Comparison of ENCODE assay signal across 10 cellular contexts in the genomic region with DNA sequence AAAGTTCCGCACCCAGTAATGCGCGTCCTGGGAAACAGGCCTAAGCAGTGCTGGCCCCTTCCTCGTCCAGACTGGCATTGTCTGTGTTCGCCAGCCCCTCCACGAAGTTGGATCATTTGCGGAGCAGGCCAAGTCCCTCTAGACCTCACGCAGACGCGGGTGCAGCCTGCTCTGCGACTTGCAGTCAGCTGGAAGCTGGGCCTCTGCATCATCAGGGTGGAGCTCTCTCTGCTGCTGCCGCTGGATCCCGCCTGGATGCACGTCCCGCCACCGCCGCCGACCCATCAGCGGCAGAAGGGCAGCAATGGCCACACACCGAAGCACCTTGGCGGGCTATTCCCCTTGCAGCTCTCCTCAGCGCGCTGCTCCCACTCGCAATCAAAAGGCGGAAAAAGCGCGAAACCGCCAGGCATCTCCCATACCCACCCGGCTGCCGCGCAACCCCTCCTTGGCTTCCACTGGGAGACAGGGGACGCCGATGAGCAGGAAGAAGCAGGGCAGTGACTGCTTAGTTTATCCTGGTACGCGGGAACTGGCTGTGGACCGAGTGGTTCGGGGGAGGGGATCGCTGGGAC. TPM values are rescaled to one million over a fixed set of nuclear protein-coding genes. Genes with fewer than 3 reads are reported as not detected.
A peak's percentile ranks its signal among the peaks of the same experiment; 100 is the strongest.
DNase-seq lines count a peak whose midpoint lies in the region; ATAC-seq and TF ChIP-seq lines count a peak whose summit lies in the region.
"Had no signal": no experiment of that assay in that cellular context is flagged by ENCODE, and none has a peak within 500 bp of the region (broad histone marks: within the 10 kb centered on the region; RNA-seq: fewer than 3 reads in every experiment).

No MANE protein-coding gene starts in this region.

- H3K27me3 ChIP-seq in fibroblast of lung (ENCODE audit: control insufficient read depth, insufficient read depth, low read length): no peaks in the 10 kb centered on the region
- H3K27me3 ChIP-seq in neural progenitor cell: peaks cover 38% of the 10 kb centered on the region

- ATAC-seq in stimulated activated naive CD8-positive, alpha-beta T cell treated with anti-CD3 and anti-CD28 coated beads, Interleukin-15, amount 100 ng/mL, for 72 hours: no peak
- ATAC-seq in HG03095 (IDR thresholded peaks at IDR 0.05; ENCODE audit: unreplicated experiment): no peak
- ATAC-seq: GM12878 had no signal

- H3K9ac ChIP-seq in fibroblast of lung (ENCODE audit: insufficient read depth, low read length) (peak overlapping the region; percentile 41), neural progenitor cell (no peak overlapping the region)

- no peak overlapping the region for H3K27ac Mint-ChIP-seq in neural progenitor cell
- no peak overlapping the region for H3K27ac Mint-ChIP-seq in stimulated activated naive CD8-positive, alpha-beta T cell treated with anti-CD3 and anti-CD28 coated beads, Interleukin-15, amount 100 ng/mL, for 72 hours
- H3K27ac Mint-ChIP-seq: memory B cell had no signal

- H3K9me3 ChIP-seq in fibroblast of lung (ENCODE audit: control insufficient read depth, insufficient read depth, low read depth, low read length) (no peaks in the 10 kb centered on the region), neural progenitor cell (ENCODE audit: low read depth) (no peaks in the 10 kb centered on the region)

- peaks cover 25% of the 10 kb centered on the region for H3K4me1 Mint-ChIP-seq in neural progenitor cell
- peaks cover 5% of the 10 kb centered on the region for H3K4me1 Mint-ChIP-seq in stimulated activated naive CD8-positive, alpha-beta T cell treated with anti-CD3 and anti-CD28 coated beads, Interleukin-15, amount 100 ng/mL, for 72 hours

- H3K4me1 ChIP-seq in fibroblast of lung (ENCODE audit: control insufficient read depth, extremely low read depth, insufficient read depth, low read length) (peaks cover 2% of the 10 kb centered on the region), neural progenitor cell (peaks cover 17% of the 10 kb centered on the region)

- TF ChIP-seq CTCF in fibroblast of lung (conservative IDR thresholded peaks at IDR 0.05 in 1 of 2, IDR thresholded peaks at IDR 0.05 in 1 of 2; ENCODE audit: low read depth in 1 of 2, low read length in 2 of 2): peak; percentile 13 to 27
- no peak for TF ChIP-seq CTCF in neural progenitor cell (IDR thresholded peaks at IDR 0.05)

- H3K4me2 ChIP-seq in fibroblast of lung (ENCODE audit: extremely low read depth, insufficient read depth, low read length) (peak overlapping the region; percentile 67), neural progenitor cell (peak overlapping the region; percentile 75)

- H3K9me3 Mint-ChIP-seq in neural progenitor cell: no peaks in the 10 kb centered on the region
- H3K9me3 Mint-ChIP-seq in stimulated activated naive CD8-positive, alpha-beta T cell treated with anti-CD3 and anti-CD28 coated beads, Interleukin-15, amount 100 ng/mL, for 72 hours: no peaks in the 10 kb centered on the region

- peaks cover 4% of the 10 kb centered on the region for H3K79me2 ChIP-seq in fibroblast of lung (ENCODE audit: control insufficient read depth, insufficient read depth, low read length)
- peaks cover 14% of the 10 kb centered on the region for H3K79me2 ChIP-seq in neural progenitor cell (ENCODE audit: low read depth)

- peak overlapping the region; percentile 36 to 71 (median 58) for H3K4me3 ChIP-seq in fibroblast of lung (replicated peaks in 1 of 4; ENCODE audit: control extremely low read depth in 1 of 4, insufficient read depth in 1 of 4, low read depth in 3 of 4, low read length in 4 of 4)
- peak overlapping the region; percentile 53 for H3K4me3 ChIP-seq in neural progenitor cell
- H3K4me3 ChIP-seq: GM12878 had no signal

- H3F3A ChIP-seq in neural progenitor cell (ENCODE audit: low read depth): peaks cover 27% of the 10 kb centered on the region

- peak overlapping the region; percentile 85 for H3K4me3 Mint-ChIP-seq in neural progenitor cell
- no peak overlapping the region for H3K4me3 Mint-ChIP-seq in stimulated activated naive CD8-positive, alpha-beta T cell treated with anti-CD3 and anti-CD28 coated beads, Interleukin-15, amount 100 ng/mL, for 72 hours
- H3K4me3 Mint-ChIP-seq: memory B cell had no signal

- H3K36me3 ChIP-seq in fibroblast of lung (ENCODE audit: control insufficient read depth, insufficient read depth, low read length): no peaks in the 10 kb centered on the region
- H3K36me3 ChIP-seq in neural progenitor cell: no peaks in the 10 kb centered on the region

- H3K27me3 Mint-ChIP-seq in neural progenitor cell (ENCODE audit: insufficient read depth, low read depth): peaks cover 2% of the 10 kb centered on the region
- peaks cover 81% of the 10 kb centered on the region for H3K27me3 Mint-ChIP-seq in stimulated activated naive CD8-positive, alpha-beta T cell treated with anti-CD3 and anti-CD28 coated beads, Interleukin-15, amount 100 ng/mL, for 72 hours

- H4K20me1 ChIP-seq in fibroblast of lung (ENCODE audit: control insufficient read depth, extremely low read depth, insufficient read depth, low read length) (no peaks in the 10 kb centered on the region), neural progenitor cell (ENCODE audit: low read depth) (no peaks in the 10 kb centered on the region)

- H3K27ac ChIP-seq in fibroblast of lung (ENCODE audit: insufficient read depth, low read length) (peak overlapping the region; percentile 38), neural progenitor cell (no peak overlapping the region)

- peaks cover 19% of the 10 kb centered on the region for H3K36me3 Mint-ChIP-seq in neural progenitor cell

- DNase-seq in COLO668 (lab: John Stamatoyannopoulos, UW; ENCODE audit: unreplicated experiment) (peak; percentile 70), NCI-H345 treated with DMSO at 0.1 percent for 48 hours (lab: John Stamatoyannopoulos, UW; ENCODE audit: unreplicated experiment) (peak; percentile 30), fibroblast of lung (ENCODE audit: low read depth in 2 of 2) (peak; percentile 66 to 73), neural progenitor cell (ENCODE audit: low spot score) (peak; percentile 81), T-helper 9 cell (no peak), GF-D8 (lab: John Stamatoyannopoulos, UW) (no peak)
- no peak for DNase-seq in stimulated activated naive CD8-positive, alpha-beta T cell treated with anti-CD3 and anti-CD28 coated beads, Interleukin-15, amount 100 ng/mL, for 72 hours

- H2AFZ ChIP-seq in fibroblast of lung (ENCODE audit: low read length): peak overlapping the region; percentile 91
- peak overlapping the region; percentile 77 for H2AFZ ChIP-seq in neural progenitor cell (replicated peaks)

RNA-seq across cellular contexts. Expression of a gene that starts 34.1 kb away (rescaled TPM):
- total RNA-seq in fibroblast of lung: 0.33 TPM in 1 of 2 replicates, not detected in the other
- polyA plus RNA-seq in fibroblast of lung: 0.51 and 0.56 TPM in 2 replicates
- polyA plus RNA-seq in fibroblast of lung (2012): 0.22 and 0.31 TPM in 2 replicates
- polyA minus RNA-seq in fibroblast of lung (ENCODE audit: low replicate concordance): not detected in 2 replicates
- total RNA-seq in neural progenitor cell (ENCODE audit: low replicate concordance): 9.1 and 10.9 TPM in 2 replicates
- total RNA-seq: GM12878 had no signal
- polyA plus RNA-seq: GM12878 had no signal

Comparison
In these comparisons a context has a peak if more than half of its experiments do, and no peak if none do; other contexts are left out.
1. DNase-seq: peak in COLO668 (single experiment), NCI-H345 treated with DMSO at 0.1 percent for 48 hours (single experiment), fibroblast of lung (2 of 2) and neural progenitor cell (single experiment); none in T-helper 9 cell (single experiment), GF-D8 (single experiment) and stimulated activated naive CD8-positive, alpha-beta T cell treated with anti-CD3 and anti-CD28 coated beads, Interleukin-15, amount 100 ng/mL, for 72 hours (0 of 2).